24 cellular contexts compared by ENCODE assay signal in genomic region chr15:37582852-37583251, GRCh38.
"Had no signal": no experiment of that assay in that cellular context is flagged by ENCODE, and none has a peak within 500 bp of the region (broad histone marks: within the 10 kb centered on the region; RNA-seq: fewer than 3 reads in every experiment).

No MANE protein-coding gene starts in this region.

- FAIRE-seq: keratinocyte, pancreas, small intestine had no signal

- H3K27ac ChIP-seq: left lung, lower lobe of right lung, pancreas, prostate gland, sigmoid colon, tibial nerve had no signal

- ATAC-seq: left colon; left lung; pancreas; right cardiac atrium; stimulated activated memory B cell treated with anti-CD40 and anti-IgM and Interleukin-4, amounts not matched to agents 10 μg/mL and 1 μg/mL and 100 μg/mL, for 72 hours; stimulated activated naive CD8-positive, alpha-beta T cell treated with anti-CD3 and anti-CD28 coated beads, Interleukin-15, amount 100 ng/mL, for 72 hours had no signal

- H3K27me3 ChIP-seq: left lung, pancreas, sigmoid colon, tibial nerve had no signal

- H3K4me1 ChIP-seq: left lung, lower lobe of right lung, pancreas, prostate gland, sigmoid colon, tibial nerve had no signal

- DNase-seq: head of caudate nucleus; hippocampal formation; left colon; lower lobe of right lung; mammary epithelial cell; naive B cell; nucleus accumbens; retina; sigmoid colon; small intestine; stimulated activated CD4-positive, alpha-beta T cell treated with anti-CD3 and anti-CD28 coated beads, Interleukin-1b, Interleukin-23, amount 100 ng/mL, for 48 hours; stimulated activated CD4-positive, alpha-beta T cell treated with anti-CD3 and anti-CD28 coated beads, Interleukin-2, amount 100 ng/mL, for 48 hours; stimulated activated CD4-positive, alpha-beta T cell treated with anti-CD3 and anti-CD28 coated beads, Interleukin-4, amount 100 ng/mL, for 4 hours; stimulated activated CD8-positive, alpha-beta memory T cell treated with anti-CD3 and anti-CD28 coated beads, Interleukin-4, amount 100 ng/mL, for 48 hours; stimulated activated naive CD4-positive, alpha-beta T cell treated with Interleukin-2 at 50 U/mL for 16 hours; stimulated activated naive CD8-positive, alpha-beta T cell treated with anti-CD3 and anti-CD28 coated beads, Interleukin-15, amount 100 ng/mL, for 72 hours; substantia nigra had no signal

- H3K36me3 ChIP-seq: left lung, lower lobe of right lung, pancreas, prostate gland, sigmoid colon, tibial nerve had no signal

- H3K9me3 ChIP-seq: lower lobe of right lung, pancreas, prostate gland had no signal

- H3K4me3 ChIP-seq: left lung, lower lobe of right lung, pancreas, prostate gland, sigmoid colon, tibial nerve had no signal
